ENCODE assay signal across 10 cellular contexts in genomic region chr6:20366082-20366834, GRCh38. TPM values are rescaled to one million over a fixed set of nuclear protein-coding genes. Genes with fewer than 3 reads are reported as not detected.
DNase-seq lines count a peak whose midpoint lies in the region; ATAC-seq, FAIRE-seq and TF ChIP-seq lines count a peak whose summit lies in the region.
"Had no signal": no experiment of that assay in that cellular context is flagged by ENCODE, and none has a peak within 500 bp of the region (broad histone marks: within the 10 kb centered on the region; RNA-seq: fewer than 3 reads in every experiment).

No MANE protein-coding gene starts in this region.

- no peaks in the 10 kb centered on the region for H3K36me3 ChIP-seq in BLaER1 treated with 17β-estradiol and CSF1 and Interleukin-3, amounts not matched to agents 10 nM and 100 nM
- H3K36me3 ChIP-seq in RWPE2 (ENCODE audit: low read depth) (no peaks in the 10 kb centered on the region), mucosa of descending colon (ENCODE audit: low read depth) (no peaks in the 10 kb centered on the region), testis (ENCODE audit: low read depth, missing control alignments) (no peaks in the 10 kb centered on the region)
- H3K36me3 ChIP-seq: upper lobe of right lung had no signal

- H3K27ac ChIP-seq in BLaER1 treated with 17β-estradiol and CSF1 and Interleukin-3, amounts not matched to agents 10 nM and 100 nM, result no peak overlapping the region
- H3K27ac ChIP-seq in RWPE2 (ENCODE audit: poor library complexity, severe bottlenecking) (no peak overlapping the region), testis (no peak overlapping the region)
- H3K27ac ChIP-seq: upper lobe of right lung had no signal

- H4K20me1 ChIP-seq in BLaER1 treated with 17β-estradiol and CSF1 and Interleukin-3, amounts not matched to agents 10 nM and 100 nM, result no peaks in the 10 kb centered on the region

- H3K27me3 ChIP-seq in BLaER1 treated with 17β-estradiol and CSF1 and Interleukin-3, amounts not matched to agents 10 nM and 100 nM, result no peaks in the 10 kb centered on the region
- H3K27me3 ChIP-seq in RWPE2 (ENCODE audit: insufficient read depth, poor library complexity, severe bottlenecking), result no peaks in the 10 kb centered on the region
- no peaks in the 10 kb centered on the region for H3K27me3 ChIP-seq in testis

- DNase-seq in RWPE2 (ENCODE audit: low spot score) (no peak), activated T-helper 1 cell treated with Interleukin-2 at 50 U/mL for 16 hours (ENCODE audit: low read depth) (peak; percentile 38), mucosa of descending colon (peak in 2 of 3 donors; percentile 7 to 27), RCC 7860 (ENCODE audit: low spot score) (no peak), A172 (ENCODE audit: low spot score) (no peak), COLO829 (ENCODE audit: low spot score) (no peak), testis (no peak)
- DNase-seq: NCI-H774, upper lobe of right lung had no signal

- TF ChIP-seq POLR2A in testis (IDR thresholded peaks at IDR 0.05), result no peak

- H3K9me3 ChIP-seq in BLaER1 treated with 17β-estradiol and CSF1 and Interleukin-3, amounts not matched to agents 10 nM and 100 nM (replicated peaks in 1 of 11), result no peaks in the 10 kb centered on the region
- H3K9me3 ChIP-seq in RWPE2 (ENCODE audit: severe bottlenecking), result no peaks in the 10 kb centered on the region
- H3K9me3 ChIP-seq in mucosa of descending colon, result no peaks in the 10 kb centered on the region
- H3K9me3 ChIP-seq in testis, result no peaks in the 10 kb centered on the region
- H3K9me3 ChIP-seq: upper lobe of right lung had no signal

- no peak overlapping the region for H3K4me3 ChIP-seq in BLaER1 treated with 17β-estradiol and CSF1 and Interleukin-3, amounts not matched to agents 10 nM and 100 nM
- no peak overlapping the region for H3K4me3 ChIP-seq in RWPE2 (ENCODE audit: severe bottlenecking)
- H3K4me3 ChIP-seq in mucosa of descending colon, result no peak overlapping the region
- no peak overlapping the region for H3K4me3 ChIP-seq in testis
- H3K4me3 ChIP-seq: upper lobe of right lung had no signal

- peak overlapping the region in 7 of 11 experiments; percentile 8 to 49 (median 29); a peak in 9 of 22 replicates for H3K4me2 ChIP-seq in BLaER1 treated with 17β-estradiol and CSF1 and Interleukin-3, amounts not matched to agents 10 nM and 100 nM

- peaks cover 0 to 9% (median 7%) of the 10 kb centered on the region in 10 experiments; a peak in 7 of 20 replicates for H3K4me1 ChIP-seq in BLaER1 treated with 17β-estradiol and CSF1 and Interleukin-3, amounts not matched to agents 10 nM and 100 nM
- H3K4me1 ChIP-seq in RWPE2 (ENCODE audit: insufficient read depth, poor library complexity, severe bottlenecking) (no peaks in the 10 kb centered on the region), mucosa of descending colon (ENCODE audit: low read depth) (peaks cover 5% of the 10 kb centered on the region), testis (no peaks in the 10 kb centered on the region)
- H3K4me1 ChIP-seq: upper lobe of right lung had no signal

- no peak overlapping the region for H3K9ac ChIP-seq in BLaER1 treated with 17β-estradiol and CSF1 and Interleukin-3, amounts not matched to agents 10 nM and 100 nM

- no peak for FAIRE-seq in RCC 7860 (lab: Jason Lieb, UNC)

- WGBS in testis, 2 donors, result 57 to 60% methylated on average over 7 of the region's 7 CpGs

- intact Hi-C loops in mucosa of descending colon (cut with DNase I, micrococcal nuclease) (no loop called here), testis (cut with DNase I; ENCODE audit: low total_unique reads) (no loop called here)

- no peak for TF ChIP-seq CTCF in RWPE2 (IDR thresholded peaks at IDR 0.05; ENCODE audit: poor library complexity, severe bottlenecking)
- TF ChIP-seq CTCF in mucosa of descending colon (IDR thresholded peaks at IDR 0.05), result no peak
- no peak for TF ChIP-seq CTCF in testis (IDR thresholded peaks at IDR 0.05)

- peak; percentile 10; the same call in 1 of the 3 replicates for ATAC-seq in RWPE2 (ENCODE audit: low read depth)
- peak; percentile 56 for ATAC-seq in mucosa of descending colon
- ATAC-seq: upper lobe of right lung had no signal

RNA-seq across cellular contexts. Expression of gene E2F3, which starts 35.4 kb away (rescaled TPM):
- total RNA-seq in mucosa of descending colon (10 to 100 TPM in 1 of 3 donors, 1 to 10 TPM in 2; 7.6 to 10.0 (median 7.9) TPM), testis (1 to 10 TPM; 7.4 to 8.0 TPM)
- total RNA-seq in A172 (2014; rRNA removed; shearing (Covaris generic)), result 6.5 and 8.1 TPM in 2 replicates
- polyA plus RNA-seq in testis (ENCODE audit: insufficient read depth, low read depth, low replicate concordance), result 8.7 TPM

Comparison
In these comparisons a context has a peak if more than half of its experiments do, and no peak if none do; other contexts are left out.
1. DNase-seq: peak in activated T-helper 1 cell treated with Interleukin-2 at 50 U/mL for 16 hours (single experiment) and mucosa of descending colon (2 of 3); none in RWPE2 (single experiment), RCC 7860 (single experiment), A172 (single experiment), COLO829 (single experiment) and testis (single experiment).